Comparison of ENCODE assay signal across 27 cellular contexts in genomic region chr5:176884571-176884890, GRCh38. TPM values are rescaled to one million over a fixed set of nuclear protein-coding genes. Genes with fewer than 3 reads are reported as not detected.
"Had no signal": no experiment of that assay in that cellular context is flagged by ENCODE, and none has a peak within 500 bp of the region (broad histone marks: within the 10 kb centered on the region; RNA-seq: fewer than 3 reads in every experiment).

No MANE protein-coding gene starts in this region.

- H3K27ac ChIP-seq: epithelial cell of prostate, esophagus squamous epithelium, left ventricle myocardium inferior, prostate gland, testis, uterus had no signal

- H3K4me3 Mint-ChIP-seq: activated CD4-positive, alpha-beta memory T cell treated with anti-CD3 and anti-CD28 coated beads for 36 hours; activated CD4-positive, alpha-beta T cell treated with anti-CD3 and anti-CD28 coated beads, Interleukin-2, amount 10 ng/mL, durations not matched to agents 24 days and 14 days; activated naive CD4-positive, alpha-beta T cell treated with anti-CD3 and anti-CD28 coated beads, Interleukin-2, amount 50 U/mL, for 24 hours; activated naive CD8-positive, alpha-beta T cell treated with anti-CD3 and anti-CD28 coated beads, Interleukin-2, amount 50 U/mL, for 24 hours; central memory CD8-positive, alpha-beta T cell; naive thymus-derived CD4-positive, alpha-beta T cell; neural crest cell; T-helper 17 cell had no signal

- H3K4me3 ChIP-seq: esophagus squamous epithelium, left ventricle myocardium inferior, prostate gland, testis, uterus had no signal

- H3K27me3 Mint-ChIP-seq: activated CD4-positive, alpha-beta memory T cell treated with anti-CD3 and anti-CD28 coated beads for 36 hours; activated CD4-positive, alpha-beta T cell treated with anti-CD3 and anti-CD28 coated beads, Interleukin-2, amount 10 ng/mL, durations not matched to agents 24 days and 14 days; naive thymus-derived CD4-positive, alpha-beta T cell had no signal

- H3K9me3 ChIP-seq: esophagus squamous epithelium, left ventricle myocardium inferior, prostate gland, testis, uterus had no signal

- H3K9me3 Mint-ChIP-seq: activated CD4-positive, alpha-beta memory T cell treated with anti-CD3 and anti-CD28 coated beads for 36 hours; activated CD4-positive, alpha-beta T cell treated with anti-CD3 and anti-CD28 coated beads, Interleukin-2, amount 10 ng/mL, durations not matched to agents 24 days and 14 days; activated naive CD4-positive, alpha-beta T cell treated with anti-CD3 and anti-CD28 coated beads, Interleukin-2, amount 50 U/mL, for 24 hours; activated naive CD8-positive, alpha-beta T cell treated with anti-CD3 and anti-CD28 coated beads, Interleukin-2, amount 50 U/mL, for 24 hours; central memory CD8-positive, alpha-beta T cell; naive thymus-derived CD4-positive, alpha-beta T cell; neural crest cell had no signal

- H3K27me3 ChIP-seq: testis, uterus had no signal

- H3K36me3 ChIP-seq: esophagus squamous epithelium, left ventricle myocardium inferior, prostate gland, uterus had no signal

- ATAC-seq: activated naive CD8-positive, alpha-beta T cell treated with anti-CD3 and anti-CD28 coated beads, Interleukin-2, amount 50 U/mL, for 24 hours; naive thymus-derived CD4-positive, alpha-beta T cell; stimulated activated naive CD8-positive, alpha-beta T cell treated with anti-CD3 and anti-CD28 coated beads, Interleukin-15, Interleukin-2, amounts not matched to agents 100 U/mL and 50 U/mL, for 24 hours; T-helper 17 cell had no signal

- H3K4me1 Mint-ChIP-seq: activated naive CD8-positive, alpha-beta T cell treated with anti-CD3 and anti-CD28 coated beads, Interleukin-2, amount 50 U/mL, for 24 hours had no signal

- H3K36me3 Mint-ChIP-seq: activated CD4-positive, alpha-beta memory T cell treated with anti-CD3 and anti-CD28 coated beads for 36 hours; activated naive CD4-positive, alpha-beta T cell treated with anti-CD3 and anti-CD28 coated beads, Interleukin-2, amount 50 U/mL, for 24 hours; naive thymus-derived CD4-positive, alpha-beta T cell had no signal

- DNase-seq: activated CD4-positive, alpha-beta memory T cell treated with anti-CD3 and anti-CD28 coated beads for 36 hours; activated CD4-positive, alpha-beta T cell treated with anti-CD3 and anti-CD28 coated beads, Interleukin-2, amount 10 ng/mL, durations not matched to agents 24 days and 14 days; activated CD4-positive, CD25-positive, alpha-beta regulatory T cell treated with anti-CD3 and anti-CD28 coated beads, Interleukin-2, amount 50 U/mL, for 72 hours; activated CD8-positive, alpha-beta memory T cell treated with anti-CD3 and anti-CD28 coated beads, Interleukin-2, amount 50 U/mL, for 4 hours; activated gamma-delta T cell treated with Interleukin-2 at 50 U/mL for 16 hours; activated naive CD8-positive, alpha-beta T cell treated with anti-CD3 and anti-CD28 coated beads, Interleukin-2, amount 50 U/mL, for 24 hours; activated T-cell treated with anti-CD3 and anti-CD28 coated beads, Interleukin-2, amount 50 U/mL, for 1 hour; amygdala; effector CD8-positive, alpha-beta T cell; esophagus squamous epithelium; left ventricle myocardium inferior; naive thymus-derived CD4-positive, alpha-beta T cell; stimulated activated CD4-positive, alpha-beta T cell treated with anti-CD3 and anti-CD28 coated beads, Interleukin-4, amount 100 ng/mL, for 1 hour; stimulated activated naive CD8-positive, alpha-beta T cell treated with anti-CD3 and anti-CD28 coated beads, Interleukin-15, Interleukin-2, amounts not matched to agents 100 U/mL and 50 U/mL, for 24 hours; T-helper 17 cell; T1000; testis; trophoblast cell; uterus had no signal

- H3K27ac Mint-ChIP-seq: activated CD4-positive, alpha-beta memory T cell treated with anti-CD3 and anti-CD28 coated beads for 36 hours; activated CD4-positive, alpha-beta T cell treated with anti-CD3 and anti-CD28 coated beads, Interleukin-2, amount 10 ng/mL, durations not matched to agents 24 days and 14 days; activated naive CD4-positive, alpha-beta T cell treated with anti-CD3 and anti-CD28 coated beads, Interleukin-2, amount 50 U/mL, for 24 hours; activated naive CD8-positive, alpha-beta T cell treated with anti-CD3 and anti-CD28 coated beads, Interleukin-2, amount 50 U/mL, for 24 hours; naive thymus-derived CD4-positive, alpha-beta T cell; T-helper 17 cell had no signal

- H3K4me1 ChIP-seq: esophagus squamous epithelium, left ventricle myocardium inferior, prostate gland, testis, uterus had no signal

RNA-seq across cellular contexts. Expression of gene HK3, which starts 14.6 kb away (rescaled TPM):
- total RNA-seq: dermis microvascular lymphatic vessel endothelial cell, lung microvascular endothelial cell, neural crest cell, osteocyte had no signal
